ENCODE assay signal across 8 cellular contexts in genomic region chr1:38990746-38991637, GRCh38. TPM values are rescaled to one million over a fixed set of nuclear protein-coding genes. Genes with fewer than 3 reads are reported as not detected.
DNase-seq lines count a peak whose midpoint lies in the region; ATAC-seq and TF ChIP-seq lines count a peak whose summit lies in the region.

AKIRIN1 (plus strand) TSS chr1:38991276; CDS start chr1:38991381, 105 bp downstream.

- H3K4me1 ChIP-seq in rectal smooth muscle tissue (ENCODE audit: control insufficient read depth, insufficient read depth, low read length) (peaks cover 2% of the 10 kb centered on the region), vagina (peaks cover 41% of the 10 kb centered on the region)

- no peaks in the 10 kb centered on the region for H3K36me3 ChIP-seq in rectal smooth muscle tissue (ENCODE audit: control insufficient read depth, insufficient read depth, low read length)
- H3K36me3 ChIP-seq in vagina, result no peaks in the 10 kb centered on the region

- intact Hi-C loops in vagina (cut with DNase I), result no loop called here

- peak in 1 of 2 donors; percentile 98 for TF ChIP-seq POLR2A in vagina (IDR thresholded peaks at IDR 0.05)

- ATAC-seq in GM18511 (IDR thresholded peaks at IDR 0.05; ENCODE audit: unreplicated experiment) (peak; percentile 96), HG02981 (IDR thresholded peaks at IDR 0.05; ENCODE audit: unreplicated experiment) (peak; percentile 94)

- peak; percentile 100 for DNase-seq in NCI-H2029 (lab: John Stamatoyannopoulos, UW)
- peak; percentile 90 for DNase-seq in T-helper 9 cell
- peak; percentile 87 for DNase-seq in astrocyte of the cerebellum (ENCODE audit: low read depth)
- DNase-seq in hepatic stellate cell (ENCODE audit: low spot score), result peak; percentile 96
- DNase-seq in vagina (ENCODE audit: extremely low spot score in 2 of 2), result peak; percentile 96 to 99

- H3K4me3 ChIP-seq in astrocyte of the cerebellum (ENCODE audit: low read depth, low read length), result peak within 1 kb of the TSS; percentile 85
- H3K4me3 ChIP-seq in rectal smooth muscle tissue (ENCODE audit: low read length), result peak within 1 kb of the TSS; percentile 86
- H3K4me3 ChIP-seq in vagina, result peak within 1 kb of the TSS; percentile 99

- H3K27ac ChIP-seq in rectal smooth muscle tissue (ENCODE audit: low read depth, low read length) (peak within 1 kb of the TSS; percentile 94), vagina (peak within 1 kb of the TSS; percentile 94)

- TF ChIP-seq CTCF in astrocyte of the cerebellum (IDR thresholded peaks at IDR 0.05; ENCODE audit: low read depth, low read length, missing control alignments), result no peak
- TF ChIP-seq CTCF in vagina (IDR thresholded peaks at IDR 0.05), result peak in 1 of 3 experiments; percentile 10

- H3K9me3 ChIP-seq in vagina, result no peaks in the 10 kb centered on the region

- H3K27me3 ChIP-seq in rectal smooth muscle tissue (ENCODE audit: control insufficient read depth, insufficient read depth, low read length) (no peaks in the 10 kb centered on the region), vagina (no peaks in the 10 kb centered on the region)

- H3K9ac ChIP-seq in rectal smooth muscle tissue (ENCODE audit: low read length), result peak within 1 kb of the TSS; percentile 19

- in situ Hi-C loops in astrocyte of the cerebellum (cut with HindIII; ENCODE audit: low sequenced_read_pairs), result no loop called here

RNA-seq across cellular contexts. Expression of gene AKIRIN1, which starts in this region (rescaled TPM):
- total RNA-seq in vagina, result 27.5 TPM

Comparison
In these comparisons a context has a peak if more than half of its experiments do, and no peak if none do; other contexts are left out.
1. Peak in every context shown above with its lines: DNase-seq, ATAC-seq, H3K4me3 ChIP-seq and H3K27ac ChIP-seq.